ENCODE assay signal across 10 cellular contexts in genomic region chr11:69983897-69984438, GRCh38.
"Had no signal": no experiment of that assay in that cellular context is flagged by ENCODE, and none has a peak within 500 bp of the region (broad histone marks: within the 10 kb centered on the region; RNA-seq: fewer than 3 reads in every experiment).

No MANE protein-coding gene starts in this region.

- H3K36me3 Mint-ChIP-seq: activated CD4-positive, alpha-beta memory T cell treated with anti-CD3 and anti-CD28 coated beads for 36 hours; stimulated activated effector memory CD8-positive, alpha-beta T cell treated with anti-CD3 and anti-CD28 coated beads, Interleukin-12 subunit alpha, Interleukin-12 subunit beta, amount 100 ng/mL, for 72 hours had no signal

- ATAC-seq: activated T-cell treated with anti-CD3 and anti-CD28 coated beads, Interleukin-2, amount 50 U/mL, for 72 hours had no signal

- H3K36me3 ChIP-seq: neutrophil, right atrium auricular region, tibial nerve had no signal

- H3K9me3 Mint-ChIP-seq: activated CD4-positive, alpha-beta memory T cell treated with anti-CD3 and anti-CD28 coated beads for 36 hours; activated T-cell treated with anti-CD3 and anti-CD28 coated beads, Interleukin-2, amount 50 U/mL, for 72 hours; stimulated activated effector memory CD8-positive, alpha-beta T cell treated with anti-CD3 and anti-CD28 coated beads, Interleukin-12 subunit alpha, Interleukin-12 subunit beta, amount 100 ng/mL, for 72 hours had no signal

- H3K4me3 Mint-ChIP-seq: activated CD4-positive, alpha-beta memory T cell treated with anti-CD3 and anti-CD28 coated beads for 36 hours; activated T-cell treated with anti-CD3 and anti-CD28 coated beads, Interleukin-2, amount 50 U/mL, for 72 hours; stimulated activated effector memory CD8-positive, alpha-beta T cell treated with anti-CD3 and anti-CD28 coated beads, Interleukin-12 subunit alpha, Interleukin-12 subunit beta, amount 100 ng/mL, for 72 hours had no signal

- DNase-seq: activated CD4-positive, alpha-beta memory T cell treated with anti-CD3 and anti-CD28 coated beads for 36 hours; activated T-cell treated with anti-CD3 and anti-CD28 coated beads, Interleukin-2, amount 50 U/mL, for 72 hours; foreskin melanocyte; head of caudate nucleus; kidney glomerular epithelial cell had no signal

- H3K27ac ChIP-seq: neutrophil, skin epidermis, tibial nerve had no signal

- H3K4me3 ChIP-seq: right atrium auricular region, skin epidermis, tibial nerve had no signal

- H3K4me1 Mint-ChIP-seq: stimulated activated effector memory CD8-positive, alpha-beta T cell treated with anti-CD3 and anti-CD28 coated beads, Interleukin-12 subunit alpha, Interleukin-12 subunit beta, amount 100 ng/mL, for 72 hours had no signal

- H3K27ac Mint-ChIP-seq: activated CD4-positive, alpha-beta memory T cell treated with anti-CD3 and anti-CD28 coated beads for 36 hours; activated T-cell treated with anti-CD3 and anti-CD28 coated beads, Interleukin-2, amount 50 U/mL, for 72 hours; stimulated activated effector memory CD8-positive, alpha-beta T cell treated with anti-CD3 and anti-CD28 coated beads, Interleukin-12 subunit alpha, Interleukin-12 subunit beta, amount 100 ng/mL, for 72 hours had no signal

- H3K9me3 ChIP-seq: neutrophil, right atrium auricular region, tibial nerve had no signal
